Comparison of ENCODE assay signal across 36 cellular contexts in genomic region chr16:88983157-88983556, GRCh38. TPM values are rescaled to one million over a fixed set of nuclear protein-coding genes. Genes with fewer than 3 reads are reported as not detected.
DNase-seq lines count a peak whose midpoint lies in the region; ATAC-seq and TF ChIP-seq lines count a peak whose summit lies in the region.
"Had no signal": no experiment of that assay in that cellular context is flagged by ENCODE, and none has a peak within 500 bp of the region (broad histone marks: within the 10 kb centered on the region; RNA-seq: fewer than 3 reads in every experiment).

No MANE protein-coding gene starts in this region.

- peak overlapping the region; percentile 92 for H3K9ac ChIP-seq in OCI-LY3 (ENCODE audit: low read length)
- H3K9ac ChIP-seq: SK-N-SH had no signal

- TF ChIP-seq POLR2A in heart left ventricle (IDR thresholded peaks at IDR 0.05): no peak

- peaks cover 73 to 77% of the 10 kb centered on the region in 2 donors for H3K4me1 Mint-ChIP-seq in stimulated activated naive B cell treated with anti-CD40 and anti-IgM and Interleukin-4, amounts not matched to agents 10 μg/mL and 1 μg/mL and 100 μg/mL, for 72 hours
- H3K4me1 Mint-ChIP-seq: activated CD4-positive, alpha-beta T cell treated with anti-CD3 and anti-CD28 coated beads, Interleukin-2, amount 10 ng/mL, durations not matched to agents 7 days and 5 days had no signal

- no peak for ATAC-seq in Right ventricle myocardium inferior
- ATAC-seq in heart left ventricle: no peak
- ATAC-seq in stimulated activated naive B cell treated with anti-CD40 and anti-IgM and Interleukin-4, amounts not matched to agents 10 μg/mL and 1 μg/mL and 100 μg/mL, for 72 hours (replicated peaks): peak; percentile 70 to 72
- ATAC-seq: activated CD8-positive, alpha-beta memory T cell treated with anti-CD3 and anti-CD28 coated beads, Interleukin-2, amount 10 ng/mL, durations not matched to agents 7 days and 5 days; CD8-positive, alpha-beta T cell; natural killer cell; pancreas had no signal

- H3K36me3 Mint-ChIP-seq in stimulated activated naive B cell treated with anti-CD40 and anti-IgM and Interleukin-4, amounts not matched to agents 10 μg/mL and 1 μg/mL and 100 μg/mL, for 72 hours: peaks cover 5 to 9% of the 10 kb centered on the region in 2 donors
- H3K36me3 Mint-ChIP-seq: activated CD8-positive, alpha-beta memory T cell treated with anti-CD3 and anti-CD28 coated beads, Interleukin-2, amount 10 ng/mL, durations not matched to agents 7 days and 5 days; CD8-positive, alpha-beta T cell; natural killer cell had no signal

- H3K27me3 ChIP-seq in heart left ventricle: peaks cover 0 to 18% (median 5%) of the 10 kb centered on the region in 9 donors
- H3K27me3 ChIP-seq in OCI-LY3 (ENCODE audit: low read depth, low read length): no peaks in the 10 kb centered on the region
- H3K27me3 ChIP-seq: adrenal gland, hepatocyte, pancreas, right atrium auricular region had no signal

- peak overlapping the region; percentile 80 for H3K4me2 ChIP-seq in OCI-LY3 (ENCODE audit: low read length)
- H3K4me2 ChIP-seq: hepatocyte, SK-N-SH had no signal

- H3K4me3 ChIP-seq in heart left ventricle: no peak overlapping the region
- H3K4me3 ChIP-seq in OCI-LY3 (ENCODE audit: low read length): peak overlapping the region; percentile 67
- H3K4me3 ChIP-seq: adrenal gland, hepatocyte, left ventricle myocardium inferior, pancreas, right atrium auricular region, tibial artery had no signal

- no peak overlapping the region for H2AFZ ChIP-seq in OCI-LY3 (ENCODE audit: low read depth, low read length)
- H2AFZ ChIP-seq: hepatocyte had no signal

- peaks cover 0 to 10% (median 0%) of the 10 kb centered on the region in 12 donors for H3K4me1 ChIP-seq in heart left ventricle
- H3K4me1 ChIP-seq in OCI-LY3 (ENCODE audit: low read length): peaks cover 87% of the 10 kb centered on the region
- H3K4me1 ChIP-seq: adrenal gland, left ventricle myocardium inferior, pancreas, right atrium auricular region, tibial artery had no signal

- 54 to 81% (median 64%) methylated on average over 9 to 11 of the region's 11 CpGs for WGBS in heart left ventricle, 4 donors

- TF ChIP-seq CTCF in heart left ventricle (IDR thresholded peaks at IDR 0.05) (no peak), GM20000 (IDR thresholded peaks at IDR 0.05; ENCODE audit: extremely low read depth, missing control alignments) (no peak), OCI-LY3 (IDR thresholded peaks at IDR 0.05; ENCODE audit: low read depth, low read length) (no peak; the same call in 1 of the 2 replicates)

- intact Hi-C loops in Right ventricle myocardium inferior (cut with DNase I) (no loop called here), heart left ventricle (cut with DNase I) (no loop called here)

- peaks cover 9 to 13% of the 10 kb centered on the region in 2 donors for H3K9me3 Mint-ChIP-seq in stimulated activated naive B cell treated with anti-CD40 and anti-IgM and Interleukin-4, amounts not matched to agents 10 μg/mL and 1 μg/mL and 100 μg/mL, for 72 hours
- H3K9me3 Mint-ChIP-seq: activated CD4-positive, alpha-beta T cell treated with anti-CD3 and anti-CD28 coated beads, Interleukin-2, amount 10 ng/mL, durations not matched to agents 7 days and 5 days; activated T-cell treated with anti-CD3 and anti-CD28 coated beads, Interleukin-2, amount 50 U/mL, for 72 hours; CD8-positive, alpha-beta T cell; natural killer cell; stimulated activated naive CD8-positive, alpha-beta T cell treated with anti-CD3 and anti-CD28 coated beads, Interleukin-15, Interleukin-2, amounts not matched to agents 100 ng/mL and 50 ng/mL, for 24 hours; T-helper 2 cell treated with Interferon-gamma antibody and Interleukin-4, amounts not matched to agents 5 μg/mL and 100 μg/mL, for 36 hours had no signal

- H3K79me2 ChIP-seq in OCI-LY3 (ENCODE audit: low read length): no peaks in the 10 kb centered on the region; the same call in 1 of the 2 replicates
- H3K79me2 ChIP-seq: hepatocyte had no signal

- DNase-seq in Right ventricle myocardium inferior (ENCODE audit: missing footprints): peak; percentile 40
- DNase-seq in heart left ventricle: no peak
- DNase-seq in GM20000 (ENCODE audit: low spot score): peak; percentile 70
- peak; percentile 78 for DNase-seq in stimulated activated naive B cell treated with anti-CD40 and anti-IgM and Interleukin-4, amounts not matched to agents 10 μg/mL and 1 μg/mL and 100 μg/mL, for 72 hours
- no peak for DNase-seq in kidney tubule cell (ENCODE audit: low spot score)
- no peak for DNase-seq in NCI-H187 (lab: John Stamatoyannopoulos, UW)
- no peak for DNase-seq in ureter (ENCODE audit: low spot score)
- DNase-seq: activated CD4-positive, alpha-beta T cell treated with anti-CD3 and anti-CD28 coated beads, Interleukin-2, amount 10 ng/mL, durations not matched to agents 7 days and 5 days; activated CD8-positive, alpha-beta memory T cell treated with anti-CD3 and anti-CD28 coated beads, Interleukin-2, amount 10 ng/mL, durations not matched to agents 7 days and 5 days; activated naive CD4-positive, alpha-beta T cell treated with Interleukin-2 at 50 U/mL for 16 hours; adrenal gland; CD8-positive, alpha-beta T cell; DMS53; effector memory CD4-positive, alpha-beta T cell; foreskin melanocyte; GF-D8; H7; Kasumi-1; left ventricle myocardium inferior; natural killer cell; NCI-H1048; NCI-H2029; NCI-H2227 treated with DMSO at 0.1 percent for 48 hours; NCI-H69; SK-N-SH; stimulated activated CD4-positive, alpha-beta T cell treated with anti-CD3 and anti-CD28 coated beads, Interleukin-4, amount 100 ng/mL, for 24 hours; tibial artery had no signal

- H4K20me1 ChIP-seq in OCI-LY3 (ENCODE audit: insufficient read depth, low read length): no peaks in the 10 kb centered on the region

- H3K36me3 ChIP-seq in heart left ventricle (no peaks in the 10 kb centered on the region), OCI-LY3 (replicated peaks; ENCODE audit: low read depth, low read length) (peaks cover 8% of the 10 kb centered on the region)
- H3K36me3 ChIP-seq: adrenal gland, left ventricle myocardium inferior, pancreas, right atrium auricular region, tibial artery had no signal

- H3K9me3 ChIP-seq in heart left ventricle (no peaks in the 10 kb centered on the region), OCI-LY3 (ENCODE audit: insufficient read depth, low read length) (no peaks in the 10 kb centered on the region)
- H3K9me3 ChIP-seq: adrenal gland, left ventricle myocardium inferior, pancreas, right atrium auricular region, SK-N-SH, tibial artery had no signal

- peak overlapping the region; percentile 98 for H3K27ac Mint-ChIP-seq in stimulated activated naive B cell treated with anti-CD40 and anti-IgM and Interleukin-4, amounts not matched to agents 10 μg/mL and 1 μg/mL and 100 μg/mL, for 72 hours
- H3K27ac Mint-ChIP-seq: activated CD4-positive, alpha-beta T cell treated with anti-CD3 and anti-CD28 coated beads, Interleukin-2, amount 10 ng/mL, durations not matched to agents 7 days and 5 days; activated CD8-positive, alpha-beta memory T cell treated with anti-CD3 and anti-CD28 coated beads, Interleukin-2, amount 10 ng/mL, durations not matched to agents 7 days and 5 days; activated T-cell treated with anti-CD3 and anti-CD28 coated beads, Interleukin-2, amount 50 U/mL, for 72 hours; CD8-positive, alpha-beta T cell; natural killer cell; stimulated activated naive CD8-positive, alpha-beta T cell treated with anti-CD3 and anti-CD28 coated beads, Interleukin-15, Interleukin-2, amounts not matched to agents 100 ng/mL and 50 ng/mL, for 24 hours; T-helper 2 cell treated with Interferon-gamma antibody and Interleukin-4, amounts not matched to agents 5 μg/mL and 100 μg/mL, for 36 hours had no signal

- H3K27ac ChIP-seq in heart left ventricle (no peak overlapping the region), OCI-LY3 (ENCODE audit: low read length) (peak overlapping the region; percentile 96)
- H3K27ac ChIP-seq: 22Rv1, adrenal gland, hepatocyte, left ventricle myocardium inferior, pancreas, right atrium auricular region, tibial artery, VCaP had no signal

- peak overlapping the region; percentile 62 to 67 for H3K4me3 Mint-ChIP-seq in stimulated activated naive B cell treated with anti-CD40 and anti-IgM and Interleukin-4, amounts not matched to agents 10 μg/mL and 1 μg/mL and 100 μg/mL, for 72 hours
- H3K4me3 Mint-ChIP-seq: activated CD4-positive, alpha-beta T cell treated with anti-CD3 and anti-CD28 coated beads, Interleukin-2, amount 10 ng/mL, durations not matched to agents 7 days and 5 days; activated CD8-positive, alpha-beta memory T cell treated with anti-CD3 and anti-CD28 coated beads, Interleukin-2, amount 10 ng/mL, durations not matched to agents 7 days and 5 days; activated T-cell treated with anti-CD3 and anti-CD28 coated beads, Interleukin-2, amount 50 U/mL, for 72 hours; CD8-positive, alpha-beta T cell; natural killer cell; stimulated activated naive CD8-positive, alpha-beta T cell treated with anti-CD3 and anti-CD28 coated beads, Interleukin-15, Interleukin-2, amounts not matched to agents 100 ng/mL and 50 ng/mL, for 24 hours; T-helper 2 cell treated with Interferon-gamma antibody and Interleukin-4, amounts not matched to agents 5 μg/mL and 100 μg/mL, for 36 hours had no signal

- no peaks in the 10 kb centered on the region for H3K27me3 Mint-ChIP-seq in stimulated activated naive B cell treated with anti-CD40 and anti-IgM and Interleukin-4, amounts not matched to agents 10 μg/mL and 1 μg/mL and 100 μg/mL, for 72 hours
- H3K27me3 Mint-ChIP-seq: stimulated activated naive CD8-positive, alpha-beta T cell treated with anti-CD3 and anti-CD28 coated beads, Interleukin-15, Interleukin-2, amounts not matched to agents 100 ng/mL and 50 ng/mL, for 24 hours had no signal

RNA-seq across cellular contexts. Expression of gene CBFA2T3, which starts 6.2 kb away (rescaled TPM):
- 11.1 TPM for total RNA-seq in Right ventricle myocardium inferior
- total RNA-seq in heart left ventricle: 10 to 100 TPM in 2 of 9 donors, 1 to 10 TPM in 7; 5.0 to 12.0 (median 5.8) TPM
- polyA plus RNA-seq in heart left ventricle: 10 to 100 TPM in 1 of 2 donors, 1 to 10 TPM in 1; 5.5 to 11.1 TPM
- total RNA-seq in ureter: 11.2 TPM
- total RNA-seq: activated CD4-positive, alpha-beta T cell treated with anti-CD3 and anti-CD28 coated beads, Interleukin-2, amount 10 ng/mL, durations not matched to agents 7 days and 5 days had no signal
- polyA plus RNA-seq: SK-N-SH had no signal

Comparison
In these comparisons a context has a peak if more than half of its experiments do, and no peak if none do; other contexts are left out.
1. DNase-seq: peak in Right ventricle myocardium inferior (single experiment), GM20000 (single experiment) and stimulated activated naive B cell treated with anti-CD40 and anti-IgM and Interleukin-4, amounts not matched to agents 10 μg/mL and 1 μg/mL and 100 μg/mL, for 72 hours (single experiment); none in heart left ventricle (0 of 5), kidney tubule cell (single experiment), NCI-H187 (0 of 2) and ureter (single experiment).
2. ATAC-seq: peak in stimulated activated naive B cell treated with anti-CD40 and anti-IgM and Interleukin-4, amounts not matched to agents 10 μg/mL and 1 μg/mL and 100 μg/mL, for 72 hours (2 of 2); none in Right ventricle myocardium inferior (single experiment) and heart left ventricle (0 of 4).